ENCODE assay signal across 2 cellular contexts in the genomic region with DNA sequence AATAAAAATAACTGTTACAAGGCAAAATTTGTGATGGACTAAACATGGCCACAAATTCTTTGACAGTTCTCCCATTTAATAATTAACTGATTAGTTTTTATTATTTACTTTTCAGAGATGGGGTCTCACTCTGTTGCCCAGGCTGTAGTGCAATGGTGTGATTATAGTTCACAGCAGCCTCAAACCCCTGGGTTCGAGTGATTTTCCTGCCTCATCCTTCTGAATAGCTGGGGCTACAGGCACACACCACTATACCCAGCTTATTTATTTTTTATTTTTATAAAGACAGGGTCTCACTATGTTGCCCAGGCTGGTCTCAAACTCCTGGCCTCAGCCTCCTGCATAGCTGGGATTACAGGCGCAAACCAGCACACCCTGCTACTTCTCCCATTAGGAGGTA.
TF ChIP-seq lines count a peak whose summit lies in the region.

No MANE protein-coding gene starts in this region.

TF ChIP-seq in WTC11, 78 proteins besides CTCF, POLR2A, EP300 and RAD21:
- no peak for TF ChIP-seq RELA (CRISPR knock-in tag; IDR thresholded peaks at IDR 0.05; ENCODE audit: borderline replicate concordance)
- TF ChIP-seq ZNF121 (CRISPR knock-in tag; IDR thresholded peaks at IDR 0.05) = peak; percentile 14; the same call in 1 of the 2 replicates

TF ChIP-seq in HepG2, 621 proteins besides CTCF, POLR2A, EP300 and RAD21:
- TF ChIP-seq ZNF121 (CRISPR knock-in tag; IDR thresholded peaks at IDR 0.05) (0 out of 2 replicates have a peak, but pooled peaks have one; percentile 50), SOX5 (CRISPR knock-in tag; IDR thresholded peaks at IDR 0.05; ENCODE audit: borderline replicate concordance) (no peak)
TF ChIP-seq in HepG2: peak in this region for 1.
